ENCODE assay signal across 8 cellular contexts in genomic region chr17:16351831-16352230, GRCh38. TPM values are rescaled to one million over a fixed set of nuclear protein-coding genes. Genes with fewer than 3 reads are reported as not detected.
DNase-seq lines count a peak whose midpoint lies in the region; ATAC-seq and TF ChIP-seq lines count a peak whose summit lies in the region.

No MANE protein-coding gene starts in this region.

- peak overlapping the region; percentile 74 for H3K9ac ChIP-seq in fibroblast of lung (ENCODE audit: insufficient read depth, low read length)

- H3K9me3 ChIP-seq in SJCRH30 (replicated peaks) (0 out of 2 replicates have a peak, but pooled peaks cover 4% of the 10 kb centered on the region), fibroblast of lung (ENCODE audit: control insufficient read depth, insufficient read depth, low read depth, low read length) (no peaks in the 10 kb centered on the region)

- DNase-seq in GM12864 (ENCODE audit: low read depth) (no peak), SJCRH30 (no peak), fibroblast of lung (ENCODE audit: low read depth in 2 of 2) (peak; percentile 54 to 72), skeletal muscle cell (ENCODE audit: low read depth) (no peak)
- DNase-seq in effector CD4-positive, alpha-beta T cell: no peak
- DNase-seq in stimulated activated CD4-positive, alpha-beta T cell treated with anti-CD3 and anti-CD28 coated beads, Interleukin-2, amount 100 ng/mL, for 48 hours: no peak

- no peak for TF ChIP-seq CTCF in GM12864 (IDR thresholded peaks at IDR 0.05; ENCODE audit: low read depth, low read length, missing control alignments)
- TF ChIP-seq CTCF in fibroblast of lung (conservative IDR thresholded peaks at IDR 0.05 in 1 of 2, IDR thresholded peaks at IDR 0.05 in 1 of 2; ENCODE audit: low read depth in 1 of 2, low read length in 2 of 2): no peak

- H3K4me3 ChIP-seq in GM12864 (ENCODE audit: low read depth, low read length): peak overlapping the region; percentile 62
- H3K4me3 ChIP-seq in SJCRH30: peak overlapping the region; percentile 62
- peak overlapping the region; percentile 57 to 82 (median 71) for H3K4me3 ChIP-seq in fibroblast of lung (replicated peaks in 1 of 4; ENCODE audit: control extremely low read depth in 1 of 4, insufficient read depth in 1 of 4, low read depth in 3 of 4, low read length in 4 of 4)
- peak overlapping the region; percentile 75 for H3K4me3 ChIP-seq in skeletal muscle cell (ENCODE audit: low read depth, low read length)

- peak overlapping the region; percentile 59 for H3K4me2 ChIP-seq in fibroblast of lung (ENCODE audit: extremely low read depth, insufficient read depth, low read length)

- H3K36me3 ChIP-seq in SJCRH30: no peaks in the 10 kb centered on the region
- H3K36me3 ChIP-seq in fibroblast of lung (ENCODE audit: control insufficient read depth, insufficient read depth, low read length): peaks cover 3% of the 10 kb centered on the region

- ATAC-seq in GM21367 (IDR thresholded peaks at IDR 0.05; ENCODE audit: unreplicated experiment) (no peak), HG02610 (IDR thresholded peaks at IDR 0.05; ENCODE audit: unreplicated experiment) (no peak)

- H3K4me1 ChIP-seq in SJCRH30 (no peaks in the 10 kb centered on the region; the same call in 1 of the 2 replicates), fibroblast of lung (ENCODE audit: control insufficient read depth, extremely low read depth, insufficient read depth, low read length) (no peaks in the 10 kb centered on the region)

- peak overlapping the region; percentile 15; the same call in 1 of the 2 replicates for H3K27ac ChIP-seq in SJCRH30
- H3K27ac ChIP-seq in fibroblast of lung (ENCODE audit: insufficient read depth, low read length): peak overlapping the region; percentile 65

- H3K79me2 ChIP-seq in fibroblast of lung (ENCODE audit: control insufficient read depth, insufficient read depth, low read length): no peaks in the 10 kb centered on the region

- no peaks in the 10 kb centered on the region for H3K27me3 ChIP-seq in SJCRH30
- no peaks in the 10 kb centered on the region for H3K27me3 ChIP-seq in fibroblast of lung (ENCODE audit: control insufficient read depth, insufficient read depth, low read length)

- no peaks in the 10 kb centered on the region for H4K20me1 ChIP-seq in fibroblast of lung (ENCODE audit: control insufficient read depth, extremely low read depth, insufficient read depth, low read length)

- peak overlapping the region; percentile 50 for H2AFZ ChIP-seq in fibroblast of lung (ENCODE audit: low read length)

RNA-seq across cellular contexts. Expression of gene CENPV, which starts 1.4 kb away (rescaled TPM):
- 50.2 and 51.5 TPM in 2 replicates for total RNA-seq in SJCRH30 (2014; rRNA removed; shearing (Covaris generic))
- total RNA-seq in fibroblast of lung: 9.2 and 9.8 TPM in 2 replicates
- polyA plus RNA-seq in fibroblast of lung: 25.1 and 43.7 TPM in 2 replicates
- 20.9 and 34.3 TPM in 2 replicates for polyA plus RNA-seq in fibroblast of lung (2012)
- 4.5 and 41.7 TPM in 2 replicates for polyA minus RNA-seq in fibroblast of lung (ENCODE audit: low replicate concordance)

RNA-seq across cellular contexts. Expression of gene UBB, which starts 29.1 kb away (rescaled TPM):
- 2,921 and 3,511 TPM in 2 replicates for total RNA-seq in SJCRH30 (2014; rRNA removed; shearing (Covaris generic))
- 2,161 and 3,188 TPM in 2 replicates for total RNA-seq in fibroblast of lung
- polyA plus RNA-seq in fibroblast of lung: 1,190 and 2,089 TPM in 2 replicates
- polyA plus RNA-seq in fibroblast of lung (2012): 2,029 and 2,802 TPM in 2 replicates
- polyA minus RNA-seq in fibroblast of lung (ENCODE audit: low replicate concordance): 2,290 and 3,189 TPM in 2 replicates

Comparison
In these comparisons a context has a peak if more than half of its experiments do, and no peak if none do; other contexts are left out.
1. DNase-seq: peak in fibroblast of lung (2 of 2); none in GM12864 (single experiment), SJCRH30 (0 of 2), skeletal muscle cell (single experiment), effector CD4-positive, alpha-beta T cell (single experiment) and stimulated activated CD4-positive, alpha-beta T cell treated with anti-CD3 and anti-CD28 coated beads, Interleukin-2, amount 100 ng/mL, for 48 hours (0 of 2).
2. Peak in every context shown above with its lines, with median percentiles within 50 percentile points of each other: H3K4me3 ChIP-seq.